Comparison of ENCODE assay signal across 22 cellular contexts in genomic region chr9:16879416-16879815, GRCh38. TPM values are rescaled to one million over a fixed set of nuclear protein-coding genes. Genes with fewer than 3 reads are reported as not detected.
DNase-seq lines count a peak whose midpoint lies in the region; ATAC-seq and TF ChIP-seq lines count a peak whose summit lies in the region.
"Had no signal": no experiment of that assay in that cellular context is flagged by ENCODE, and none has a peak within 500 bp of the region (broad histone marks: within the 10 kb centered on the region; RNA-seq: fewer than 3 reads in every experiment).

No MANE protein-coding gene starts in this region.

- H2AK5ac ChIP-seq in IMR-90 (ENCODE audit: low read depth, low read length): peak overlapping the region; percentile 49; the same call in 1 of the 2 replicates

- H3K27ac ChIP-seq in IMR-90 (ENCODE audit: insufficient read depth, low read length) (no peak overlapping the region), PC-3 (ENCODE audit: low read length) (0 out of 2 replicates have a peak overlapping the region, but pooled peaks have one; percentile 2), fibroblast of lung (ENCODE audit: insufficient read depth, low read length) (no peak overlapping the region)
- H3K27ac ChIP-seq: HL-60 had no signal

- no peak overlapping the region for H3K56ac ChIP-seq in IMR-90 (ENCODE audit: extremely low read depth, insufficient read depth, low read length)

- no peak overlapping the region for H3K23ac ChIP-seq in IMR-90 (ENCODE audit: low read depth, low read length)

- peaks cover 6% of the 10 kb centered on the region; the same call in 1 of the 2 replicates for H3K9me1 ChIP-seq in IMR-90 (ENCODE audit: insufficient read depth, low read length)

- H4K91ac ChIP-seq in IMR-90 (ENCODE audit: insufficient read depth, low read depth, low read length): no peak overlapping the region

- no peaks in the 10 kb centered on the region for H3K36me3 Mint-ChIP-seq in natural killer cell
- H3K36me3 Mint-ChIP-seq: CD4-positive, CD25-positive, alpha-beta regulatory T cell; T-cell had no signal

- H3K36me3 ChIP-seq in IMR-90 (ENCODE audit: control insufficient read depth, insufficient read depth, low read length): no peaks in the 10 kb centered on the region
- no peaks in the 10 kb centered on the region for H3K36me3 ChIP-seq in PC-3 (ENCODE audit: low read depth, low read length)
- no peaks in the 10 kb centered on the region for H3K36me3 ChIP-seq in fibroblast of lung (ENCODE audit: control insufficient read depth, insufficient read depth, low read length)
- no peaks in the 10 kb centered on the region for H3K36me3 ChIP-seq in H7 (replicated peaks; ENCODE audit: control insufficient read depth, insufficient read depth, low read length)

- H3K4me1 Mint-ChIP-seq in natural killer cell: peaks cover 43 to 54% of the 10 kb centered on the region in 2 donors
- H3K4me1 Mint-ChIP-seq: CD4-positive, CD25-positive, alpha-beta regulatory T cell; T-cell had no signal

- H3K4me1 ChIP-seq in IMR-90 (ENCODE audit: control insufficient read depth, insufficient read depth, low read length) (peaks cover 4% of the 10 kb centered on the region; the same call in 1 of the 2 replicates), PC-3 (ENCODE audit: insufficient read depth, low read length) (peaks cover 26% of the 10 kb centered on the region), fibroblast of lung (ENCODE audit: control insufficient read depth, extremely low read depth, insufficient read depth, low read length) (peaks cover 2% of the 10 kb centered on the region)
- H3K4me1 ChIP-seq: Caco-2 had no signal

- no peak overlapping the region for H2AFZ ChIP-seq in IMR-90 (replicated peaks; ENCODE audit: low read length, poor library complexity)
- no peak overlapping the region for H2AFZ ChIP-seq in PC-3 (ENCODE audit: low read length)
- H2AFZ ChIP-seq in fibroblast of lung (ENCODE audit: low read length): no peak overlapping the region

- no peak overlapping the region for H4K8ac ChIP-seq in IMR-90 (ENCODE audit: low read depth in 2 of 2, low read length in 2 of 2)

- no peak for TF ChIP-seq POLR2A in IMR-90 (IDR thresholded peaks at IDR 0.05; ENCODE audit: low read depth, low read length)

- no peaks in the 10 kb centered on the region for H3K9me3 Mint-ChIP-seq in natural killer cell

- no peaks in the 10 kb centered on the region; the same call in 1 of the 2 replicates for H3K9me3 ChIP-seq in IMR-90 (ENCODE audit: control insufficient read depth, insufficient read depth, low read length)
- H3K9me3 ChIP-seq in PC-3 (ENCODE audit: low read length): no peaks in the 10 kb centered on the region
- no peaks in the 10 kb centered on the region for H3K9me3 ChIP-seq in fibroblast of lung (ENCODE audit: control insufficient read depth, insufficient read depth, low read depth, low read length)
- H3K9me3 ChIP-seq: Caco-2 had no signal

- no peaks in the 10 kb centered on the region for H3F3A ChIP-seq in PC-3 (ENCODE audit: low read length, unreplicated experiment)

- H2BK120ac ChIP-seq in IMR-90 (ENCODE audit: low read depth, low read length): no peak overlapping the region

- no peak overlapping the region for H3K18ac ChIP-seq in IMR-90 (ENCODE audit: low read depth, low read length)

- H3K9ac ChIP-seq in IMR-90 (ENCODE audit: low read depth, low read length) (no peak overlapping the region), PC-3 (ENCODE audit: low read length) (no peak overlapping the region), fibroblast of lung (ENCODE audit: insufficient read depth, low read length) (no peak overlapping the region)

- H2BK15ac ChIP-seq in IMR-90 (ENCODE audit: low read depth, low read length): no peak overlapping the region

- ATAC-seq in IMR-90 (ENCODE audit: low read depth): peak; percentile 29
- peak; percentile 73 for ATAC-seq in PC-3
- ATAC-seq in natural killer cell: peak; percentile 56 to 86 (median 84)
- ATAC-seq: SK-N-SH treated with all-trans-retinoic acid at 6 μM for 48 hours, T-cell had no signal

- H3K9me2 ChIP-seq in PC-3 (replicated peaks; ENCODE audit: low read length): no peaks in the 10 kb centered on the region

- H3K14ac ChIP-seq in IMR-90 (replicated peaks; ENCODE audit: low read depth, low read length): no peak overlapping the region

- no peak overlapping the region for H2BK5ac ChIP-seq in IMR-90 (ENCODE audit: low read depth, low read length, poor library complexity, severe bottlenecking)

- no peak for TF ChIP-seq RAD21 in IMR-90 (IDR thresholded peaks at IDR 0.05; ENCODE audit: low read length)

- dilution Hi-C loops in IMR-90 (cut with HindIII; ENCODE audit: low sequenced_read_pairs, unreplicated experiment): no loop called here

- H2AK9ac ChIP-seq in IMR-90 (replicated peaks; ENCODE audit: low read depth, low read length, poor library complexity): no peak overlapping the region

- H3K27me3 Mint-ChIP-seq in natural killer cell (ENCODE audit: low read depth in 2 of 2): no peaks in the 10 kb centered on the region
- H3K27me3 Mint-ChIP-seq: CD4-positive, CD25-positive, alpha-beta regulatory T cell; T-cell had no signal

- no peak overlapping the region for H3K4me3 ChIP-seq in IMR-90 (ENCODE audit: insufficient read depth, low read depth, low read length)
- no peak overlapping the region for H3K4me3 ChIP-seq in PC-3 (ENCODE audit: low read length)
- no peak overlapping the region for H3K4me3 ChIP-seq in fibroblast of lung (replicated peaks in 1 of 4; ENCODE audit: control extremely low read depth in 1 of 4, insufficient read depth in 1 of 4, low read depth in 3 of 4, low read length in 4 of 4)
- H3K4me3 ChIP-seq in H7 (ENCODE audit: insufficient read depth, low read depth, low read length): no peak overlapping the region

- H4K20me1 ChIP-seq in IMR-90 (ENCODE audit: insufficient read depth, low read length): no peaks in the 10 kb centered on the region
- no peaks in the 10 kb centered on the region for H4K20me1 ChIP-seq in PC-3 (ENCODE audit: low read length)
- no peaks in the 10 kb centered on the region for H4K20me1 ChIP-seq in fibroblast of lung (ENCODE audit: control insufficient read depth, extremely low read depth, insufficient read depth, low read length)

- CTCF ChIA-PET in IMR-90 (lab: Yijun Ruan, JAX): no interaction called here
- CTCF ChIA-PET in PC-3 (lab: Charles Lee): no interaction called here

- H4K5ac ChIP-seq in IMR-90 (ENCODE audit: low read depth, low read length): no peak overlapping the region

- no TSS peak for BruUV-seq in IMR-90 (replicated peaks; lab: Mats Ljungman, UMichigan)
- BruUV-seq in PC-3 (replicated peaks; lab: Mats Ljungman, UMichigan): no TSS peak

- intact Hi-C loops in IMR-90 (cut with micrococcal nuclease): loop anchor here (10.0 kb wide), 1 partner anchor 235 kb away; no protein-coding TSS in a partner anchor
- intact Hi-C loops in PC-3 (cut with micrococcal nuclease): loop anchor here (10.0 kb wide), 1 partner anchor 185 kb away; no protein-coding TSS in a partner anchor
- intact Hi-C loops in natural killer cell (cut with micrococcal nuclease): no loop called here

- TF ChIP-seq CTCF in IMR-90 (conservative IDR thresholded peaks at IDR 0.05; ENCODE audit: low read depth, low read length) (no peak), PC-3 (conservative IDR thresholded peaks at IDR 0.05; ENCODE audit: low read depth, low read length) (no peak), fibroblast of lung (conservative IDR thresholded peaks at IDR 0.05 in 1 of 2, IDR thresholded peaks at IDR 0.05 in 1 of 2; ENCODE audit: low read depth in 1 of 2, low read length in 2 of 2) (no peak), natural killer cell (IDR thresholded peaks at IDR 0.05) (no peak)

- H3K4me2 ChIP-seq in IMR-90 (ENCODE audit: low read depth, low read length): no peak overlapping the region
- peak overlapping the region; percentile 1; the same call in 1 of the 2 replicates for H3K4me2 ChIP-seq in PC-3 (ENCODE audit: low read length)
- no peak overlapping the region for H3K4me2 ChIP-seq in fibroblast of lung (ENCODE audit: extremely low read depth, insufficient read depth, low read length)

- no peak overlapping the region for H2BK20ac ChIP-seq in IMR-90 (ENCODE audit: low read depth, low read length)

- H3K79me1 ChIP-seq in IMR-90 (ENCODE audit: low read depth in 1 of 2, low read length in 2 of 2): no peaks in the 10 kb centered on the region

- in situ Hi-C loops in IMR-90 (cut with MboI; ENCODE audit: low sequenced_read_pairs): no loop called here

- H3K27me3 ChIP-seq in IMR-90 (ENCODE audit: control insufficient read depth, insufficient read depth, low read length) (no peaks in the 10 kb centered on the region), PC-3 (ENCODE audit: low read length) (no peaks in the 10 kb centered on the region), fibroblast of lung (ENCODE audit: control insufficient read depth, insufficient read depth, low read length) (no peaks in the 10 kb centered on the region), H7 (ENCODE audit: control insufficient read depth, insufficient read depth, low read length) (no peaks in the 10 kb centered on the region)

- H3K27ac Mint-ChIP-seq in natural killer cell: peak overlapping the region in 1 of 2 donors; percentile 46
- H3K27ac Mint-ChIP-seq: CD4-positive, CD25-positive, alpha-beta regulatory T cell; HFFc6; T-cell had no signal

- H3K79me2 ChIP-seq in PC-3 (ENCODE audit: low read length) (no peaks in the 10 kb centered on the region), fibroblast of lung (ENCODE audit: control insufficient read depth, insufficient read depth, low read length) (no peaks in the 10 kb centered on the region)

- no peak overlapping the region for H3K4ac ChIP-seq in IMR-90 (ENCODE audit: low read depth, low read length)

- DNase-seq in IMR-90 (peak; percentile 42), PC-3 (peak; percentile 35), fibroblast of lung (ENCODE audit: low read depth in 2 of 2) (peak; percentile 16 to 61), natural killer cell (no peak), NCI-H2227 (lab: John Stamatoyannopoulos, UW; ENCODE audit: unreplicated experiment) (no peak), H7 (no peak), NCI-H2227 treated with DMSO at 0.1 percent for 48 hours (lab: John Stamatoyannopoulos, UW) (no peak)
- no peak for DNase-seq in stimulated activated CD4-positive, alpha-beta T cell treated with anti-CD3 and anti-CD28 coated beads, Interleukin-2, amount 100 ng/mL, for 48 hours
- DNase-seq: Caco-2; CD4-positive, CD25-positive, alpha-beta regulatory T cell; HFFc6; MM.1S; NCI-H187; NCI-H2107; NCI-H226; NCI-H524; NCI-H82; RPMI8226; SHP77 treated with DMSO at 0.1 percent for 48 hours; T-cell had no signal

- H3K4me3 Mint-ChIP-seq in natural killer cell: no peak overlapping the region
- H3K4me3 Mint-ChIP-seq: CD4-positive, CD25-positive, alpha-beta regulatory T cell; HFFc6; T-cell had no signal

- no CpG with 5 or more reads among the region's 2 CpGs for WGBS in IMR-90 (ENCODE audit: extremely low coverage in 2 of 2, insufficient read length in 1 of 2), 2 experiments

- POLR2A ChIA-PET in IMR-90 (lab: Charles Lee; ENCODE audit: unreplicated experiment) (no interaction called here), PC-3 (lab: Charles Lee; ENCODE audit: unreplicated experiment) (no interaction called here)

RNA-seq across cellular contexts. Expression of gene BNC2, which starts 8.9 kb away (rescaled TPM):
- total RNA-seq in IMR-90 (2012; rRNA removed) (37.8 and 45.2 TPM in 2 replicates), PC-3 (2014; rRNA removed) (11.7 TPM in 2 replicates), fibroblast of lung (34.7 and 36.2 TPM in 2 replicates), natural killer cell (10 to 100 TPM; 36.9 to 84.2 (median 66.5) TPM)
- polyA plus RNA-seq in IMR-90 (2012; rRNA removed) (15.5 and 16.6 TPM in 2 replicates), fibroblast of lung (27.5 and 39.1 TPM in 2 replicates)
- 6.6 and 8.4 TPM in 2 replicates for polyA plus RNA-seq in IMR-90 (2012; cell fraction: cytosol; rRNA removed)
- 23.9 and 49.3 TPM in 2 replicates for polyA plus RNA-seq in IMR-90 (2012; cell fraction: nucleus; rRNA removed; ENCODE audit: low replicate concordance)
- polyA plus RNA-seq in fibroblast of lung (2012): 21.8 and 31.2 TPM in 2 replicates
- polyA minus RNA-seq in fibroblast of lung (ENCODE audit: low replicate concordance): 64.8 and 148 TPM in 2 replicates
- 7.9 and 12.0 TPM in 2 replicates for total RNA-seq in H7 (2014; rRNA removed; shearing (Covaris generic))
- total RNA-seq: CD4-positive, CD25-positive, alpha-beta regulatory T cell had no signal
- polyA plus RNA-seq: CD4-positive, CD25-positive, alpha-beta regulatory T cell had no signal

Comparison
In these comparisons a context has a peak if more than half of its experiments do, and no peak if none do; other contexts are left out.
1. ATAC-seq: peak in every context shown above with its lines; median percentile 84 in natural killer cell; 73 in PC-3; 29 in IMR-90.
2. DNase-seq: peak in IMR-90 (single experiment), PC-3 (single experiment) and fibroblast of lung (2 of 2); none in natural killer cell (single experiment), NCI-H2227 (single experiment), H7 (single experiment), NCI-H2227 treated with DMSO at 0.1 percent for 48 hours (single experiment) and stimulated activated CD4-positive, alpha-beta T cell treated with anti-CD3 and anti-CD28 coated beads, Interleukin-2, amount 100 ng/mL, for 48 hours (0 of 2).